In the genomic region with DNA sequence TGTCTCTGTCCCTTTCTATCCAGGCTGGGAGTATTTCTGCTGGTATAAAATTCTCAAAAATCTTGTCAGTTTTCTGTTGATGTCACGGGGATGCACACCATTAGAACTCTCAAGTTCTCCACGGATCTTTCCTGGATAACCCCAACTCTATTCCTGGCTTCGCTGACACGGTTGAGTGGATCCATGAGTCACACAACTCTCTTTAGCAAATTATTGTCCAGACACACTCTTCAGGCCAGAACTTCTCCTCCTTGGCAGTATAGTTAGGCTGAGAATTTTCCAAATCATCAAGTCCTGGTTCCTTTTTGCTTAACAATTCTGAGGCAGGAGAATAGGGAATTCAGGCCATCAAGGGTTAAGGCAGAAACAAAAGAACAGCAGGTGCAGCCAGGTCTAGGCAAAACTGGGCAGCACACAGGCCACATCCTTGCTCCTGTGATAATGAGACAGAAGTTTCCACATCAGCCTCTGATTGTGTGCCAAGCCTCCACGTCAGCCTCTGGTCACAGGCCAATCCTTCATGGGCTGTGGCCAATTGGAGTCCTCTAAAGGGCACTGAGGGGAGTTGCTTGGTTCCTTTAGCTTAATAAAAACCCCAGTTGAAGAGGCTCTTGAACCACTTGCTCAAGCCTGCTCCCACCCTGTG, we compare ENCODE assay signal across 8 cellular contexts. TPM values are rescaled to one million over a fixed set of nuclear protein-coding genes. Genes with fewer than 3 reads are reported as not detected.
DNase-seq lines count a peak whose midpoint lies in the region; ATAC-seq and TF ChIP-seq lines count a peak whose summit lies in the region.

No MANE protein-coding gene starts in this region.

- H3K4me3 ChIP-seq in H7 (ENCODE audit: insufficient read depth, low read depth, low read length): no peak overlapping the region
- no peak overlapping the region for H3K4me3 ChIP-seq in Peyer's patch
- H3K4me3 ChIP-seq in esophagus muscularis mucosa: no peak overlapping the region
- peak overlapping the region in 1 of 2 donors; percentile 14 for H3K4me3 ChIP-seq in muscle layer of duodenum (ENCODE audit: low read depth in 1 of 2, low read length in 2 of 2)

- DNase-seq in H7 (peak; percentile 23), Peyer's patch (peak; percentile 24 to 77 (median 72)), esophagus muscularis mucosa (ENCODE audit: extremely low spot score) (peak; percentile 97)
- no peak for DNase-seq in stimulated activated CD4-positive, alpha-beta T cell treated with anti-CD3 and anti-CD28 coated beads, Interleukin-4, amount 100 ng/mL, for 4 hours

- intact Hi-C loops in esophagus muscularis mucosa (cut with DNase I): loop anchor here (10.0 kb wide), 1 partner anchor 549 kb away; a partner anchor contains a TSS

- H3K27me3 ChIP-seq in H7 (ENCODE audit: control insufficient read depth, insufficient read depth, low read length) (no peaks in the 10 kb centered on the region), Peyer's patch (no peaks in the 10 kb centered on the region), esophagus muscularis mucosa (no peaks in the 10 kb centered on the region), muscle layer of duodenum (ENCODE audit: low read depth, low read length) (no peaks in the 10 kb centered on the region)

- H3K9me3 ChIP-seq in Peyer's patch: no peaks in the 10 kb centered on the region
- no peaks in the 10 kb centered on the region for H3K9me3 ChIP-seq in esophagus muscularis mucosa
- H3K9me3 ChIP-seq in muscle layer of duodenum (ENCODE audit: control insufficient read depth in 1 of 2, low read length in 2 of 2): no peaks in the 10 kb centered on the region

- ATAC-seq in GM21576 (IDR thresholded peaks at IDR 0.05; ENCODE audit: unreplicated experiment) (no peak), HG03521 (IDR thresholded peaks at IDR 0.05; ENCODE audit: unreplicated experiment) (no peak), HG03025 (IDR thresholded peaks at IDR 0.05; ENCODE audit: low FRiP score, unreplicated experiment) (no peak)

- TF ChIP-seq CTCF in Peyer's patch (IDR thresholded peaks at IDR 0.05): no peak
- TF ChIP-seq CTCF in esophagus muscularis mucosa (IDR thresholded peaks at IDR 0.05): no peak

- no peak for TF ChIP-seq POLR2A in Peyer's patch (IDR thresholded peaks at IDR 0.05)
- TF ChIP-seq POLR2A in esophagus muscularis mucosa (IDR thresholded peaks at IDR 0.05; ENCODE audit: low read depth): no peak

- H3K27ac ChIP-seq in Peyer's patch (peak overlapping the region in 2 of 4 donors; percentile 8 to 71), esophagus muscularis mucosa (replicated peaks in 1 of 4) (peak overlapping the region; percentile 75 to 80 (median 78)), muscle layer of duodenum (ENCODE audit: low read length) (peak overlapping the region; percentile 83)

- H3K4me1 ChIP-seq in Peyer's patch: no peaks in the 10 kb centered on the region
- peaks cover 15 to 25% (median 20%) of the 10 kb centered on the region in 4 donors for H3K4me1 ChIP-seq in esophagus muscularis mucosa
- H3K4me1 ChIP-seq in muscle layer of duodenum (ENCODE audit: control insufficient read depth in 1 of 2, insufficient read depth in 2 of 2, low read length in 2 of 2): no peaks in the 10 kb centered on the region

- no peak for TF ChIP-seq EP300 in esophagus muscularis mucosa (IDR thresholded peaks at IDR 0.05)

- 20% methylated on average over 5 of the region's 5 CpGs for WGBS in esophagus muscularis mucosa

- H3K36me3 ChIP-seq in H7 (replicated peaks; ENCODE audit: control insufficient read depth, insufficient read depth, low read length) (no peaks in the 10 kb centered on the region), Peyer's patch (no peaks in the 10 kb centered on the region), esophagus muscularis mucosa (peaks cover 0 to 3% (median under 1%) of the 10 kb centered on the region in 4 donors), muscle layer of duodenum (ENCODE audit: control insufficient read depth in 1 of 2, insufficient read depth in 2 of 2, low read length in 2 of 2) (no peaks in the 10 kb centered on the region)

RNA-seq across cellular contexts. Expression of a gene that starts 5.7 kb away (rescaled TPM):
- total RNA-seq in H7 (2014; rRNA removed; shearing (Covaris generic)): 28.9 and 39.1 TPM in 2 replicates
- total RNA-seq in Peyer's patch (10 to 100 TPM; 30.3 to 50.6 (median 46.7) TPM), esophagus muscularis mucosa (100 to 1,000 TPM in 3 of 4 donors, 10 to 100 TPM in 1; 89.6 to 191 (median 139) TPM)

Comparison
In these comparisons a context has a peak if more than half of its experiments do, and no peak if none do; other contexts are left out.
1. DNase-seq: peak in H7 (single experiment), Peyer's patch (3 of 3) and esophagus muscularis mucosa (single experiment); none in stimulated activated CD4-positive, alpha-beta T cell treated with anti-CD3 and anti-CD28 coated beads, Interleukin-4, amount 100 ng/mL, for 4 hours (0 of 2).